18 cellular contexts compared by ENCODE assay signal in genomic region chr2:73838889-73839539, GRCh38. TPM values are rescaled to one million over a fixed set of nuclear protein-coding genes. Genes with fewer than 3 reads are reported as not detected.
DNase-seq lines count a peak whose midpoint lies in the region; ATAC-seq and TF ChIP-seq lines count a peak whose summit lies in the region.
"Had no signal": no experiment of that assay in that cellular context is flagged by ENCODE, and none has a peak within 500 bp of the region (broad histone marks: within the 10 kb centered on the region; RNA-seq: fewer than 3 reads in every experiment).

No MANE protein-coding gene starts in this region.

- no peak overlapping the region for H2AFZ ChIP-seq in mammary epithelial cell (ENCODE audit: low read depth, low read length)

- peaks cover 11% of the 10 kb centered on the region for H3K36me3 Mint-ChIP-seq in chondrocyte (ENCODE audit: low read depth)

- H3K9me3 ChIP-seq in HEK293 (ENCODE audit: control insufficient read depth, insufficient read depth, low read depth, low read length) (no peaks in the 10 kb centered on the region), mucosa of rectum (ENCODE audit: control insufficient read depth in 2 of 2, low read length in 2 of 2) (no peaks in the 10 kb centered on the region), mammary epithelial cell (replicated peaks; ENCODE audit: insufficient read depth, low read length) (no peaks in the 10 kb centered on the region)
- H3K9me3 ChIP-seq: pancreas had no signal

- no peaks in the 10 kb centered on the region for H3K9me3 Mint-ChIP-seq in chondrocyte (ENCODE audit: low read depth)
- H3K9me3 Mint-ChIP-seq: activated naive CD4-positive, alpha-beta T cell treated with anti-CD3 and anti-CD28 coated beads for 36 hours; IgD-negative memory B cell had no signal

- dilution Hi-C loops in mammary epithelial cell (cut with HindIII; ENCODE audit: low sequenced_read_pairs) = no loop called here

- H3K27me3 ChIP-seq in mucosa of rectum (ENCODE audit: control insufficient read depth in 2 of 2, insufficient read depth in 2 of 2, low read length in 2 of 2) (no peaks in the 10 kb centered on the region), mammary epithelial cell (ENCODE audit: insufficient read depth, low read length) (no peaks in the 10 kb centered on the region)
- H3K27me3 ChIP-seq: pancreas had no signal

- 50% methylated on average over 2 of the region's 2 CpGs for WGBS in mammary epithelial cell (ENCODE audit: low coverage, missing lambda C conversion rate)

- POLR2A ChIA-PET in HEK293 (lab: Yijun Ruan, JAX) = interaction anchor here (2.1 kb wide), 1 partner anchor 11 kb away, joined by 8 read pairs; the partner anchor contains the start of gene STAMBP

- H3K79me2 ChIP-seq in mammary epithelial cell (ENCODE audit: insufficient read depth, low read length) = peaks cover 67% of the 10 kb centered on the region

- H3K36me3 ChIP-seq in HEK293 (ENCODE audit: control insufficient read depth in 2 of 2, insufficient read depth in 1 of 2, low read length in 2 of 2) = peaks cover 12 to 76% of the 10 kb centered on the region in 2 experiments
- peaks cover 4 to 18% of the 10 kb centered on the region in 2 donors for H3K36me3 ChIP-seq in mucosa of rectum (ENCODE audit: control insufficient read depth in 2 of 2, insufficient read depth in 2 of 2, low read length in 2 of 2)
- peaks cover 13% of the 10 kb centered on the region for H3K36me3 ChIP-seq in mammary epithelial cell (ENCODE audit: insufficient read depth, low read length)
- H3K36me3 ChIP-seq: pancreas had no signal

- H3K9ac ChIP-seq in mucosa of rectum (ENCODE audit: low read depth in 1 of 2, low read length in 2 of 2) (no peak overlapping the region), mammary epithelial cell (ENCODE audit: insufficient read depth, low read length) (no peak overlapping the region)

- no peak overlapping the region for H3K4me3 Mint-ChIP-seq in chondrocyte (ENCODE audit: unreplicated experiment)
- H3K4me3 Mint-ChIP-seq: activated naive CD4-positive, alpha-beta T cell treated with anti-CD3 and anti-CD28 coated beads for 36 hours; IgD-negative memory B cell had no signal

- DNase-seq in chondrocyte (ENCODE audit: low spot score) (no peak), substantia nigra (lab: John Stamatoyannopoulos, UW) (no peak), mammary epithelial cell (no peak), AG20443 (ENCODE audit: low spot score) (no peak)
- DNase-seq: activated naive CD4-positive, alpha-beta T cell treated with anti-CD3 and anti-CD28 coated beads for 36 hours; NCI-H1092; pancreas; trophoblast cell had no signal

- no peaks in the 10 kb centered on the region for H4K20me1 ChIP-seq in mammary epithelial cell (ENCODE audit: insufficient read depth, low read length)

- CTCF ChIA-PET in HEK293 (lab: Yijun Ruan, JAX) (interaction anchor here (0.6 to 2.9 kb wide), 5 partner anchors 12 to 134 kb away, joined by 3 to 20 read pairs (median 6); partner anchors contain the start of gene STAMBP), mammary epithelial cell (lab: Charles Lee; ENCODE audit: low non-redundant PET) (interaction anchor here (0.7 to 0.8 kb wide), 2 partner anchors 12 to 14 kb away, joined by 3 to 6 read pairs; no protein-coding TSS in a partner anchor)

- H3K27ac ChIP-seq in HEK293 (ENCODE audit: extremely low read depth, low read depth, low read length) (no peak overlapping the region), mucosa of rectum (ENCODE audit: low read depth in 2 of 2, low read length in 2 of 2) (peak overlapping the region; percentile 32 to 61), substantia nigra (ENCODE audit: low read depth, low read length, poor library complexity, severe bottlenecking) (peak overlapping the region; percentile 1), mammary epithelial cell (ENCODE audit: insufficient read depth, low read depth, low read length) (no peak overlapping the region)
- H3K27ac ChIP-seq: pancreas, VCaP had no signal

- H3K4me3 ChIP-seq in HEK293 (ENCODE audit: low read depth, low read length) (no peak overlapping the region), mucosa of rectum (ENCODE audit: low read length in 2 of 2) (no peak overlapping the region), mammary epithelial cell (replicated peaks in 1 of 3; ENCODE audit: insufficient read depth in 1 of 3, low read depth in 2 of 3, low read length in 3 of 3) (no peak overlapping the region)
- H3K4me3 ChIP-seq: pancreas had no signal

- peak overlapping the region; percentile 23 for H3K27ac Mint-ChIP-seq in chondrocyte (ENCODE audit: unreplicated experiment)
- H3K27ac Mint-ChIP-seq: activated naive CD4-positive, alpha-beta T cell treated with anti-CD3 and anti-CD28 coated beads for 36 hours had no signal

- in situ Hi-C loops in mammary epithelial cell (cut with MboI; ENCODE audit: low sequenced_read_pairs in 2 of 2) = loop anchor here in 1 of 2 donors (25.0 kb wide), 1 partner anchor 298 kb away; the partner anchor contains the start of gene BOLA3

- ATAC-seq in GM19324 (IDR thresholded peaks at IDR 0.05; ENCODE audit: low FRiP score, unreplicated experiment) = no peak
- no peak for ATAC-seq in GM21576 (IDR thresholded peaks at IDR 0.05; ENCODE audit: unreplicated experiment)
- ATAC-seq: pancreas had no signal

- H3K27me3 Mint-ChIP-seq in chondrocyte (ENCODE audit: low read depth) = no peaks in the 10 kb centered on the region
- H3K27me3 Mint-ChIP-seq: IgD-negative memory B cell had no signal

- TF ChIP-seq CTCF in HEK293 (tag by site-specific recombination; IDR thresholded peaks at IDR 0.05) (no peak), chondrocyte (IDR thresholded peaks at IDR 0.05) (no peak), mammary epithelial cell (conservative IDR thresholded peaks at IDR 0.05 in 1 of 2, IDR thresholded peaks at IDR 0.05 in 1 of 2; ENCODE audit: extremely low read depth in 1 of 2, insufficient read depth in 1 of 2, low read depth in 1 of 2, low read length in 2 of 2) (no peak)

- peaks cover 28% of the 10 kb centered on the region for H3K4me1 Mint-ChIP-seq in chondrocyte (ENCODE audit: low read depth)

- no TSS peak for BruUV-seq in mammary epithelial cell (replicated peaks; lab: Mats Ljungman, UMichigan)

- intact Hi-C loops in mammary epithelial cell (cut with micrococcal nuclease) = no loop called here

- H3K4me2 ChIP-seq in mammary epithelial cell (ENCODE audit: insufficient read depth, low read depth, low read length) = no peak overlapping the region

- H3K4me1 ChIP-seq in HEK293 (ENCODE audit: control insufficient read depth, insufficient read depth, low read length) = no peaks in the 10 kb centered on the region; the same call in 1 of the 2 replicates
- peaks cover 3 to 19% of the 10 kb centered on the region in 2 donors for H3K4me1 ChIP-seq in mucosa of rectum (ENCODE audit: control insufficient read depth in 2 of 2, insufficient read depth in 2 of 2, low read length in 2 of 2)
- peaks cover 15% of the 10 kb centered on the region for H3K4me1 ChIP-seq in mammary epithelial cell (ENCODE audit: insufficient read depth, low read length)

TF ChIP-seq in HEK293, 187 proteins besides CTCF, POLR2A, EP300 and RAD21:
- TF ChIP-seq ZNF350 (tag by site-specific recombination; IDR thresholded peaks at IDR 0.05) (no peak), PRDM10 (tag by site-specific recombination; IDR thresholded peaks at IDR 0.05) (peak; percentile 74)

RNA-seq across cellular contexts. Expression of gene STAMBP, which starts 10.3 kb away (rescaled TPM):
- 29.3 to 32.6 TPM (median 32.1 TPM) in 3 replicates for total RNA-seq in chondrocyte
- 10 to 100 TPM; 52.2 to 77.8 TPM for total RNA-seq in mammary epithelial cell
- polyA plus RNA-seq in mammary epithelial cell = 78.6 TPM
- polyA minus RNA-seq in mammary epithelial cell = 73.9 TPM

RNA-seq across cellular contexts. Expression of gene ACTG2, which starts 53.8 kb away (rescaled TPM):
- 173 to 1,480 TPM (median 1,439 TPM) in 3 replicates for total RNA-seq in chondrocyte
- total RNA-seq in mammary epithelial cell = 100 to 1,000 TPM in 1 of 2 donors, 1 to 10 TPM in 1; 2.2 to 365 TPM
- 1.0 TPM for polyA plus RNA-seq in mammary epithelial cell
- not detected for polyA minus RNA-seq in mammary epithelial cell
- total RNA-seq: activated naive CD4-positive, alpha-beta T cell treated with anti-CD3 and anti-CD28 coated beads for 36 hours; endothelial cell of umbilical vein had no signal
- polyA plus RNA-seq: endothelial cell of umbilical vein, IgD-negative memory B cell had no signal

RNA-seq across cellular contexts. Expression of gene C2orf78, which starts 55.0 kb away (rescaled TPM):
- total RNA-seq in chondrocyte (not detected in 3 replicates), mammary epithelial cell (not detected)
- polyA plus RNA-seq in mammary epithelial cell = 0.02 TPM
- polyA minus RNA-seq in mammary epithelial cell = not detected
- total RNA-seq: activated naive CD4-positive, alpha-beta T cell treated with anti-CD3 and anti-CD28 coated beads for 36 hours; cardiac septum; endothelial cell of umbilical vein; liver; pancreas had no signal
- polyA plus RNA-seq: BJ, endothelial cell of umbilical vein, IgD-negative memory B cell, pancreas had no signal

RNA-seq across cellular contexts. Expression of gene DUSP11, which starts 59.1 kb away (rescaled TPM):
- 21.5 to 30.2 TPM (median 22.9 TPM) in 3 replicates for total RNA-seq in chondrocyte
- 10 to 100 TPM; 39.1 to 40.5 TPM for total RNA-seq in mammary epithelial cell
- 39.5 TPM for polyA plus RNA-seq in mammary epithelial cell
- polyA minus RNA-seq in mammary epithelial cell = 16.6 TPM

Comparison
In these comparisons a context has a peak if more than half of its experiments do, and no peak if none do; other contexts are left out.
1. H3K27ac ChIP-seq: peak in mucosa of rectum (2 of 2) and substantia nigra (single experiment); none in HEK293 (single experiment) and mammary epithelial cell (single experiment).